1 cellular context compared by ENCODE assay signal in the genomic region with DNA sequence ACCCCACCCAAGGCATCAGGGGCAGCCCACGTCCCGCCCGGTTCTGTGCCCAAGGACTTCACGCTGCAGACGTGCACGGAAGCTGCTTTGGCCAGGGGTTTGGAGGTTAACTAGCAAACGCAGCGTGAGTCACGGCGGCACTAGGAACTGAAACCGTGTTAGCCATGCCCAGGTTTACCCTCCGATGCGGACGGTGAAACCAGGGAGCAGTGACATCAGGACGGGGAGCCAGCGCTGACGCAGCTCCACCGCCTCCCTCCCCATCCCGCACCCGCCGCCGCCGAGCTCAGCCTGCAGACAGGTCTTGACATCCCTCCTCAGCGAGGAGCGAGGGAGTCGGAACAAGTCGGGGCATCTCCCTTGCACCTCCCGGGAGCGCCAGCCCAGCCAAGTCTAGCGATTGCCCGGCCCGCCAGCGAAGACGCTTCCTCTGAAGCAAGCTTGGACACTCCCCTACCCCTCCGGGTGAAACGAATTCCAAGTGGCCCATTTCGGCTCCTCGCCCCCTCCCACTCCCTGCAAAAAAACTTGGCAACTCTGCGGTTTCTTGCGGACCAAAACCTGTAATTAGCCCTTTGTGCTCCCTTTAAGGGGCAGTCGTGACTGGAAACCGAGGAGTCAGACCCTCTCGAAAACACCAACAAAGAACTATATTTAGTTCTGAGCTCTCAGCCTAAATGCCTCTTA.
TF ChIP-seq lines count a peak whose summit lies in the region.

No MANE protein-coding gene starts in this region.

TF ChIP-seq in GM12878, 131 proteins besides CTCF, POLR2A, EP300 and RAD21 (continued from another document and continues in another):
- no peak for TF ChIP-seq ZNF207 (IDR thresholded peaks at IDR 0.05; ENCODE audit: borderline replicate concordance)
- TF ChIP-seq, protein P1, sequence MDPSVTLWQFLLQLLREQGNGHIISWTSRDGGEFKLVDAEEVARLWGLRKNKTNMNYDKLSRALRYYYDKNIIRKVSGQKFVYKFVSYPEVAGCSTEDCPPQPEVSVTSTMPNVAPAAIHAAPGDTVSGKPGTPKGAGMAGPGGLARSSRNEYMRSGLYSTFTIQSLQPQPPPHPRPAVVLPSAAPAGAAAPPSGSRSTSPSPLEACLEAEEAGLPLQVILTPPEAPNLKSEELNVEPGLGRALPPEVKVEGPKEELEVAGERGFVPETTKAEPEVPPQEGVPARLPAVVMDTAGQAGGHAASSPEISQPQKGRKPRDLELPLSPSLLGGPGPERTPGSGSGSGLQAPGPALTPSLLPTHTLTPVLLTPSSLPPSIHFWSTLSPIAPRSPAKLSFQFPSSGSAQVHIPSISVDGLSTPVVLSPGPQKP (IDR thresholded peaks at IDR 0.05; ENCODE audit: low read depth, low read length): no peak
- TF ChIP-seq, protein P2, sequence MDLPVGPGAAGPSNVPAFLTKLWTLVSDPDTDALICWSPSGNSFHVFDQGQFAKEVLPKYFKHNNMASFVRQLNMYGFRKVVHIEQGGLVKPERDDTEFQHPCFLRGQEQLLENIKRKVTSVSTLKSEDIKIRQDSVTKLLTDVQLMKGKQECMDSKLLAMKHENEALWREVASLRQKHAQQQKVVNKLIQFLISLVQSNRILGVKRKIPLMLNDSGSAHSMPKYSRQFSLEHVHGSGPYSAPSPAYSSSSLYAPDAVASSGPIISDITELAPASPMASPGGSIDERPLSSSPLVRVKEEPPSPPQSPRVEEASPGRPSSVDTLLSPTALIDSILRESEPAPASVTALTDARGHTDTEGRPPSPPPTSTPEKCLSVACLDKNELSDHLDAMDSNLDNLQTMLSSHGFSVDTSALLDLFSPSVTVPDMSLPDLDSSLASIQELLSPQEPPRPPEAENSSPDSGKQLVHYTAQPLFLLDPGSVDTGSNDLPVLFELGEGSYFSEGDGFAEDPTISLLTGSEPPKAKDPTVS (IDR thresholded peaks at IDR 0.05; ENCODE audit: low read depth, low read length): no peak
- TF ChIP-seq TBL1XR1 (IDR thresholded peaks at IDR 0.05; ENCODE audit: low read depth, low read length): no peak
- no peak for TF ChIP-seq KAT2A (conservative IDR thresholded peaks at IDR 0.05; ENCODE audit: control insufficient read depth, low read depth, low read length)
- TF ChIP-seq E2F4 (IDR thresholded peaks at IDR 0.05; ENCODE audit: low read depth, low read length): no peak
- no peak for TF ChIP-seq TCF12 (IDR thresholded peaks at IDR 0.05; ENCODE audit: low read depth, low read length)
- TF ChIP-seq YY1 (IDR thresholded peaks at IDR 0.05; ENCODE audit: low read depth, low read length): 0 out of 2 replicates have a peak, but pooled peaks have one; percentile 20
- no peak for TF ChIP-seq ZNF274 (IDR thresholded peaks at IDR 0.05; ENCODE audit: insufficient read depth, insufficient read length)
- TF ChIP-seq, protein P3, sequence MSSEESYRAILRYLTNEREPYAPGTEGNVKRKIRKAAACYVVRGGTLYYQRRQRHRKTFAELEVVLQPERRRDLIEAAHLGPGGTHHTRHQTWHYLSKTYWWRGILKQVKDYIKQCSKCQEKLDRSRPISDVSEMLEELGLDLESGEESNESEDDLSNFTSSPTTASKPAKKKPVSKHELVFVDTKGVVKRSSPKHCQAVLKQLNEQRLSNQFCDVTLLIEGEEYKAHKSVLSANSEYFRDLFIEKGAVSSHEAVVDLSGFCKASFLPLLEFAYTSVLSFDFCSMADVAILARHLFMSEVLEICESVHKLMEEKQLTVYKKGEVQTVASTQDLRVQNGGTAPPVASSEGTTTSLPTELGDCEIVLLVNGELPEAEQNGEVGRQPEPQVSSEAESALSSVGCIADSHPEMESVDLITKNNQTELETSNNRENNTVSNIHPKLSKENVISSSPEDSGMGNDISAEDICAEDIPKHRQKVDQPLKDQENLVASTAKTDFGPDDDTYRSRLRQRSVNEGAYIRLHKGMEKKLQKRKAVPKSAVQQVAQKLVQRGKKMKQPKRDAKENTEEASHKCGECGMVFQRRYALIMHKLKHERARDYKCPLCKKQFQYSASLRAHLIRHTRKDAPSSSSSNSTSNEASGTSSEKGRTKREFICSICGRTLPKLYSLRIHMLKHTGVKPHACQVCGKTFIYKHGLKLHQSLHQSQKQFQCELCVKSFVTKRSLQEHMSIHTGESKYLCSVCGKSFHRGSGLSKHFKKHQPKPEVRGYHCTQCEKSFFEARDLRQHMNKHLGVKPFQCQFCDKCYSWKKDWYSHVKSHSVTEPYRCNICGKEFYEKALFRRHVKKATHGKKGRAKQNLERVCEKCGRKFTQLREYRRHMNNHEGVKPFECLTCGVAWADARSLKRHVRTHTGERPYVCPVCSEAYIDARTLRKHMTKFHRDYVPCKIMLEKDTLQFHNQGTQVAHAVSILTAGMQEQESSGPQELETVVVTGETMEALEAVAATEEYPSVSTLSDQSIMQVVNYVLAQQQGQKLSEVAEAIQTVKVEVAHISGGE (CRISPR knock-in tag; IDR thresholded peaks at IDR 0.05): no peak
- no peak for TF ChIP-seq TCF3 (IDR thresholded peaks at IDR 0.05; ENCODE audit: borderline replicate concordance, insufficient read depth, low read depth, low read length)
- TF ChIP-seq CBFB (IDR thresholded peaks at IDR 0.05; ENCODE audit: low read depth): no peak
- TF ChIP-seq RBBP5 (conservative IDR thresholded peaks at IDR 0.05): no peak
- peak; percentile 53 to 82; a peak in 3 of 4 replicates for TF ChIP-seq BHLHE40 (IDR thresholded peaks at IDR 0.05; ENCODE audit: borderline replicate concordance in 1 of 2, low read depth in 2 of 2, low read length in 1 of 2)
- no peak for TF ChIP-seq EZH2 (IDR thresholded peaks at IDR 0.05; ENCODE audit: borderline replicate concordance, control insufficient read depth, low read depth, low read length)
- peak; percentile 47 for TF ChIP-seq MEF2B (IDR thresholded peaks at IDR 0.05; ENCODE audit: partially characterized antibody, poor library complexity, severe bottlenecking)
- TF ChIP-seq MYC (IDR thresholded peaks at IDR 0.05; ENCODE audit: insufficient read depth, insufficient read length, insufficient replicate concordance, low read length, severe bottlenecking): no peak
- TF ChIP-seq POLR2AphosphoS2 (IDR thresholded peaks at IDR 0.05; ENCODE audit: low read depth, low read length): peak; percentile 31; the same call in 1 of the 2 replicates
- TF ChIP-seq ZZZ3 (IDR thresholded peaks at IDR 0.05; ENCODE audit: control insufficient read depth, insufficient read length, low read depth): no peak
- no peak for TF ChIP-seq SUZ12 (IDR thresholded peaks at IDR 0.05; ENCODE audit: unreplicated experiment)
- no peak for TF ChIP-seq SMAD1 (IDR thresholded peaks at IDR 0.05; ENCODE audit: low read depth, partially characterized antibody)
- TF ChIP-seq, protein P4, sequence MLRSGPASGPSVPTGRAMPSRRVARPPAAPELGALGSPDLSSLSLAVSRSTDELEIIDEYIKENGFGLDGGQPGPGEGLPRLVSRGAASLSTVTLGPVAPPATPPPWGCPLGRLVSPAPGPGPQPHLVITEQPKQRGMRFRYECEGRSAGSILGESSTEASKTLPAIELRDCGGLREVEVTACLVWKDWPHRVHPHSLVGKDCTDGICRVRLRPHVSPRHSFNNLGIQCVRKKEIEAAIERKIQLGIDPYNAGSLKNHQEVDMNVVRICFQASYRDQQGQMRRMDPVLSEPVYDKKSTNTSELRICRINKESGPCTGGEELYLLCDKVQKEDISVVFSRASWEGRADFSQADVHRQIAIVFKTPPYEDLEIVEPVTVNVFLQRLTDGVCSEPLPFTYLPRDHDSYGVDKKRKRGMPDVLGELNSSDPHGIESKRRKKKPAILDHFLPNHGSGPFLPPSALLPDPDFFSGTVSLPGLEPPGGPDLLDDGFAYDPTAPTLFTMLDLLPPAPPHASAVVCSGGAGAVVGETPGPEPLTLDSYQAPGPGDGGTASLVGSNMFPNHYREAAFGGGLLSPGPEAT (IDR thresholded peaks at IDR 0.05; ENCODE audit: low read depth): 0 out of 2 replicates have a peak, but pooled peaks have one; percentile 36
- TF ChIP-seq ATF2 (IDR thresholded peaks at IDR 0.05; ENCODE audit: low read length): no peak
- peak; percentile 18 for TF ChIP-seq GATAD2B (conservative IDR thresholded peaks at IDR 0.05; ENCODE audit: low read depth)
- no peak for TF ChIP-seq RELA (IDR thresholded peaks at IDR 0.05; ENCODE audit: borderline replicate concordance, partially characterized antibody)
- TF ChIP-seq IRF3 (IDR thresholded peaks at IDR 0.05): no peak
- no peak for TF ChIP-seq HDAC2 (IDR thresholded peaks at IDR 0.05)
- TF ChIP-seq NKRF (conservative IDR thresholded peaks at IDR 0.05): no peak
- TF ChIP-seq PBX3 (IDR thresholded peaks at IDR 0.05; ENCODE audit: insufficient replicate concordance, low read depth, low read length): no peak
- TF ChIP-seq SP1 (IDR thresholded peaks at IDR 0.05; ENCODE audit: low read depth, low read length): no peak
- TF ChIP-seq ATF7 (IDR thresholded peaks at IDR 0.05; ENCODE audit: low read depth): peak; percentile 69
- TF ChIP-seq NR2F1 (conservative IDR thresholded peaks at IDR 0.05): peak; percentile 68
- TF ChIP-seq REST (IDR thresholded peaks at IDR 0.05; ENCODE audit: low read depth, low read length): 0 out of 2 replicates have a peak, but pooled peaks have one; percentile 23
- peak; percentile 71; the same call in 1 of the 2 replicates for TF ChIP-seq MTA3 (IDR thresholded peaks at IDR 0.05; ENCODE audit: borderline replicate concordance, low read length)
- TF ChIP-seq EGR1 (IDR thresholded peaks at IDR 0.05; ENCODE audit: borderline replicate concordance in 1 of 2, low read depth in 2 of 2, low read length in 2 of 2): no peak; a peak in 1 of 3 replicates
- no peak for TF ChIP-seq BMI1 (IDR thresholded peaks at IDR 0.05; ENCODE audit: borderline replicate concordance)
